In the genomic region with DNA sequence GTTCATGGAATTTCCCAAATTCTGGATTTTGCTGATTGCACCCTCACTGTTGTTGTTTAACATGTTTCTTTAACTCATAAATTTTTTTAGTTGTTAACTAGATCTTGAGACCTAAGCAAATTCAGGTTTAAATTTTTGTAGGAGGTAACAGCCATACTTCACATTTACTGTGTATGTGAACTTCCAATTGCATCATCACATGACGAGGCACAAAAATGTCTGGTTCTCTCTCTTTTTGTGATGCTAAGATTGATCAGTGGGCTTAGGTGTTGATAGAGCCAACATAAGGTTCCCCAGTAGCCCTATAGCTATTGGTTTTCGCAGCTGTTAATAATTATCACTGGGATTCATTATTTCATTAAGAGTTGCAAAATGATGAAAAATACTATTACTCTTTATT, we compare ENCODE assay signal across 25 cellular contexts.
A peak's percentile ranks its signal among the peaks of the same experiment; 100 is the strongest.
DNase-seq lines count a peak whose midpoint lies in the region; ATAC-seq and TF ChIP-seq lines count a peak whose summit lies in the region.
"Had no signal": no experiment of that assay in that cellular context is flagged by ENCODE, and none has a peak within 500 bp of the region (broad histone marks: within the 10 kb centered on the region; RNA-seq: fewer than 3 reads in every experiment).

No MANE protein-coding gene starts in this region.

- DNase-seq in IMR-90 = no peak
- peak; percentile 48 for DNase-seq in OCI-M1 (lab: John Stamatoyannopoulos, UW)
- DNase-seq in superior temporal gyrus (ENCODE audit: extremely low spot score) = no peak
- no peak for DNase-seq in sigmoid colon
- DNase-seq in left ventricle myocardium superior = no peak
- no peak for DNase-seq in NCI-H748 treated with DMSO at 0.1 percent for 48 hours (lab: John Stamatoyannopoulos, UW)
- DNase-seq: 8988T; ACHN; BE2C; C1 segment of cervical spinal cord; CD4-positive, alpha-beta memory T cell; CD4-positive, CD25-positive, alpha-beta regulatory T cell; CD8-positive, alpha-beta memory T cell; COR-L47; DMS 273 treated with DMSO at 0.1 percent for 48 hours; DMS153; DMS53; DMS79; DND-41; EL; GDM1 had no signal

- no peak overlapping the region for H3K23ac ChIP-seq in IMR-90 (ENCODE audit: low read depth, low read length)

- WGBS in IMR-90 (ENCODE audit: extremely low coverage in 2 of 2, insufficient read length in 1 of 2), 2 experiments = no CpG with 5 or more reads among the region's 2 CpGs
- 95 to 97% methylated on average over 2 of the region's 2 CpGs for WGBS in sigmoid colon, 2 donors

- no peak for TF ChIP-seq CTCF in IMR-90 (conservative IDR thresholded peaks at IDR 0.05; ENCODE audit: low read depth, low read length)
- TF ChIP-seq CTCF in nephron (IDR thresholded peaks at IDR 0.05; ENCODE audit: unreplicated experiment in 3 of 3) = no peak
- TF ChIP-seq CTCF in sigmoid colon (IDR thresholded peaks at IDR 0.05) = no peak

- in situ Hi-C loops in IMR-90 (cut with MboI; ENCODE audit: low sequenced_read_pairs) = no loop called here

- H3K4ac ChIP-seq in IMR-90 (ENCODE audit: low read depth, low read length) = no peak overlapping the region

- no peak overlapping the region for H2BK120ac ChIP-seq in IMR-90 (ENCODE audit: low read depth, low read length)

- no peak for TF ChIP-seq POLR2A in IMR-90 (IDR thresholded peaks at IDR 0.05; ENCODE audit: low read depth, low read length)
- no peak for TF ChIP-seq POLR2A in sigmoid colon (IDR thresholded peaks at IDR 0.05)

- no peak overlapping the region for H3K4me3 Mint-ChIP-seq in nephron
- H3K4me3 Mint-ChIP-seq: CD14-positive monocyte; CD4-positive, alpha-beta memory T cell; CD4-positive, CD25-positive, alpha-beta regulatory T cell; CD8-positive, alpha-beta memory T cell had no signal

- no peaks in the 10 kb centered on the region for H3K9me1 ChIP-seq in IMR-90 (ENCODE audit: insufficient read depth, low read length)

- H2BK15ac ChIP-seq in IMR-90 (ENCODE audit: low read depth, low read length) = no peak overlapping the region

- dilution Hi-C loops in IMR-90 (cut with HindIII; ENCODE audit: low sequenced_read_pairs, unreplicated experiment) = no loop called here

- POLR2A ChIA-PET in IMR-90 (lab: Charles Lee; ENCODE audit: unreplicated experiment) = no interaction called here

- no peaks in the 10 kb centered on the region for H3K27me3 ChIP-seq in IMR-90 (ENCODE audit: control insufficient read depth, insufficient read depth, low read length)
- no peaks in the 10 kb centered on the region for H3K27me3 ChIP-seq in sigmoid colon
- H3K27me3 ChIP-seq: BE2C, BLaER1 had no signal

- H2AK9ac ChIP-seq in IMR-90 (replicated peaks; ENCODE audit: low read depth, low read length, poor library complexity) = no peak overlapping the region

- H3K56ac ChIP-seq in IMR-90 (ENCODE audit: extremely low read depth, insufficient read depth, low read length) = no peak overlapping the region

- H3K9ac ChIP-seq in IMR-90 (ENCODE audit: low read depth, low read length) = no peak overlapping the region
- H3K9ac ChIP-seq: BLaER1 had no signal

- intact Hi-C loops in IMR-90 (cut with micrococcal nuclease) = no loop called here
- intact Hi-C loops in sigmoid colon (cut with DNase I) = no loop called here
- intact Hi-C loops in left ventricle myocardium superior (cut with micrococcal nuclease) = no loop called here

- H4K91ac ChIP-seq in IMR-90 (ENCODE audit: insufficient read depth, low read depth, low read length) = no peak overlapping the region

- H3K27ac ChIP-seq in IMR-90 (ENCODE audit: insufficient read depth, low read length) (no peak overlapping the region), sigmoid colon (no peak overlapping the region)
- H3K27ac ChIP-seq: BLaER1 had no signal

- H4K8ac ChIP-seq in IMR-90 (ENCODE audit: low read depth in 2 of 2, low read length in 2 of 2) = no peak overlapping the region

- no peak for ATAC-seq in IMR-90 (ENCODE audit: low read depth)
- ATAC-seq in left ventricle myocardium superior = no peak
- ATAC-seq: GM12878 had no signal

- CTCF ChIA-PET in IMR-90 (lab: Yijun Ruan, JAX) = no interaction called here

- H3K4me3 ChIP-seq in IMR-90 (ENCODE audit: insufficient read depth, low read depth, low read length) = no peak overlapping the region
- H3K4me3 ChIP-seq in sigmoid colon = no peak overlapping the region
- H3K4me3 ChIP-seq: BLaER1, GM12878 had no signal

- no peak overlapping the region for H3K18ac ChIP-seq in IMR-90 (ENCODE audit: low read depth, low read length)

- H4K5ac ChIP-seq in IMR-90 (ENCODE audit: low read depth, low read length) = no peak overlapping the region

- H3K9me3 Mint-ChIP-seq in nephron = no peaks in the 10 kb centered on the region
- H3K9me3 Mint-ChIP-seq: CD14-positive monocyte; CD4-positive, CD25-positive, alpha-beta regulatory T cell; CD8-positive, alpha-beta memory T cell had no signal

- no TSS peak for BruUV-seq in IMR-90 (replicated peaks; lab: Mats Ljungman, UMichigan)

- no peaks in the 10 kb centered on the region for H3K79me1 ChIP-seq in IMR-90 (ENCODE audit: low read depth in 1 of 2, low read length in 2 of 2)

- H2AFZ ChIP-seq in IMR-90 (replicated peaks; ENCODE audit: low read length, poor library complexity) = no peak overlapping the region

- TF ChIP-seq RAD21 in IMR-90 (IDR thresholded peaks at IDR 0.05; ENCODE audit: low read length) = no peak

- H4K20me1 ChIP-seq in IMR-90 (ENCODE audit: insufficient read depth, low read length) = no peaks in the 10 kb centered on the region
- H4K20me1 ChIP-seq: BLaER1 had no signal

- H3K9me3 ChIP-seq in IMR-90 (ENCODE audit: control insufficient read depth, insufficient read depth, low read length) (no peaks in the 10 kb centered on the region), sigmoid colon (no peaks in the 10 kb centered on the region)
- H3K9me3 ChIP-seq: BE2C, BLaER1 had no signal

- H3K4me1 ChIP-seq in IMR-90 (ENCODE audit: control insufficient read depth, insufficient read depth, low read length) = no peaks in the 10 kb centered on the region
- no peaks in the 10 kb centered on the region for H3K4me1 ChIP-seq in sigmoid colon
- H3K4me1 ChIP-seq: BE2C, BLaER1 had no signal

- H3K27me3 Mint-ChIP-seq in nephron (ENCODE audit: low read depth) = no peaks in the 10 kb centered on the region
- H3K27me3 Mint-ChIP-seq: CD4-positive, alpha-beta memory T cell; CD4-positive, CD25-positive, alpha-beta regulatory T cell; CD8-positive, alpha-beta memory T cell had no signal

- peak overlapping the region; percentile 37 to 90 (median 37) for H3K27ac Mint-ChIP-seq in nephron
- H3K27ac Mint-ChIP-seq: CD14-positive monocyte; CD4-positive, alpha-beta memory T cell; CD4-positive, CD25-positive, alpha-beta regulatory T cell; CD8-positive, alpha-beta memory T cell had no signal

- H3K4me2 ChIP-seq in IMR-90 (ENCODE audit: low read depth, low read length) = no peak overlapping the region
- H3K4me2 ChIP-seq: BLaER1 had no signal

- no peak overlapping the region for H3K14ac ChIP-seq in IMR-90 (replicated peaks; ENCODE audit: low read depth, low read length)

- no peak for TF ChIP-seq EP300 in sigmoid colon (IDR thresholded peaks at IDR 0.05)

- H3K4me1 Mint-ChIP-seq in nephron = peaks cover 52% of the 10 kb centered on the region
- H3K4me1 Mint-ChIP-seq: CD14-positive monocyte; CD4-positive, alpha-beta memory T cell; CD4-positive, CD25-positive, alpha-beta regulatory T cell; CD8-positive, alpha-beta memory T cell had no signal

- H2AK5ac ChIP-seq in IMR-90 (ENCODE audit: low read depth, low read length) = no peak overlapping the region

- H3K36me3 ChIP-seq in IMR-90 (ENCODE audit: control insufficient read depth, insufficient read depth, low read length) (no peaks in the 10 kb centered on the region), sigmoid colon (peaks cover 0 to 14% (median 0%) of the 10 kb centered on the region in 4 donors)
- H3K36me3 ChIP-seq: BE2C had no signal

- no peak overlapping the region for H2BK20ac ChIP-seq in IMR-90 (ENCODE audit: low read depth, low read length)

- peaks cover 10% of the 10 kb centered on the region for H3K36me3 Mint-ChIP-seq in nephron (ENCODE audit: low read depth)

- H2BK5ac ChIP-seq in IMR-90 (ENCODE audit: low read depth, low read length, poor library complexity, severe bottlenecking) = no peak overlapping the region

TF ChIP-seq in IMR-90, 13 proteins besides CTCF, POLR2A, EP300 and RAD21:
- TF ChIP-seq RFX5 (IDR thresholded peaks at IDR 0.05; ENCODE audit: low read depth, low read length) (no peak), CEBPB (IDR thresholded peaks at IDR 0.05; ENCODE audit: low read depth, low read length) (peak; percentile 25; the same call in 1 of the 2 replicates)
